ENCODE assay signal across 10 cellular contexts in genomic region chr6:156949376-156949775, GRCh38.
DNase-seq lines count a peak whose midpoint lies in the region; ATAC-seq and TF ChIP-seq lines count a peak whose summit lies in the region.
"Had no signal": no experiment of that assay in that cellular context is flagged by ENCODE, and none has a peak within 500 bp of the region (broad histone marks: within the 10 kb centered on the region; RNA-seq: fewer than 3 reads in every experiment).

No MANE protein-coding gene starts in this region.

- H2BK5ac ChIP-seq in H9 (ENCODE audit: insufficient read length, low read length), result no peak overlapping the region

- no peak overlapping the region for H3K4me3 ChIP-seq in RWPE2 (ENCODE audit: severe bottlenecking)
- H3K4me3 ChIP-seq: upper lobe of left lung had no signal

- H3K14ac ChIP-seq in H9 (ENCODE audit: insufficient read depth, low read length), result no peak overlapping the region

- DNase-seq in H9 (no peak), RWPE2 (ENCODE audit: low spot score) (no peak), fibroblast of peridontal ligament (ENCODE audit: extremely low read depth) (peak; percentile 60), progenitor cell of endocrine pancreas (ENCODE audit: low spot score, unreplicated experiment) (no peak), superior temporal gyrus (ENCODE audit: extremely low spot score) (no peak), HuH-7 (ENCODE audit: low spot score) (no peak)
- DNase-seq in activated CD4-positive, CD25-positive, alpha-beta regulatory T cell treated with anti-CD3 and anti-CD28 coated beads, Interleukin-2, amount 50 U/mL, for 72 hours, result no peak
- DNase-seq: activated CD8-positive, alpha-beta memory T cell treated with anti-CD3 and anti-CD28 coated beads for 24 hours had no signal

- H3K79me1 ChIP-seq in H9 (ENCODE audit: insufficient read depth, low read depth, low read length, poor library complexity, severe bottlenecking), result no peaks in the 10 kb centered on the region

- H3K23me2 ChIP-seq in H9 (ENCODE audit: insufficient read length, low read depth, low read length, poor library complexity, severe bottlenecking), result no peaks in the 10 kb centered on the region

- H3K4me1 ChIP-seq in H9 (ENCODE audit: insufficient read depth, low read length) (peaks cover 22% of the 10 kb centered on the region), RWPE2 (ENCODE audit: insufficient read depth, poor library complexity, severe bottlenecking) (peaks cover 61% of the 10 kb centered on the region)

- no peak overlapping the region for H4K8ac ChIP-seq in H9 (replicated peaks; ENCODE audit: insufficient read length, low read depth, low read length)

- no peak overlapping the region for H3K18ac ChIP-seq in H9 (ENCODE audit: insufficient read length, low read depth, low read length)

- peak overlapping the region; percentile 21 to 64 (median 61); a peak in 3 of 7 replicates for H3K27ac Mint-ChIP-seq in H9
- H3K27ac Mint-ChIP-seq in progenitor cell of endocrine pancreas, result peak overlapping the region; percentile 37

- H3K9me3 ChIP-seq in H9 (ENCODE audit: control insufficient read depth, low read depth, low read length) (no peaks in the 10 kb centered on the region), RWPE2 (ENCODE audit: severe bottlenecking) (no peaks in the 10 kb centered on the region)
- H3K9me3 ChIP-seq: upper lobe of left lung had no signal

- H3K36me3 ChIP-seq in RWPE2 (ENCODE audit: low read depth), result no peaks in the 10 kb centered on the region
- H3K36me3 ChIP-seq: upper lobe of left lung had no signal

- no peak overlapping the region for H3K27ac ChIP-seq in H9 (ENCODE audit: insufficient read length, low read depth, low read length)
- H3K27ac ChIP-seq in RWPE2 (ENCODE audit: poor library complexity, severe bottlenecking), result peak overlapping the region; percentile 76

- no peak overlapping the region for H4K5ac ChIP-seq in H9 (ENCODE audit: insufficient read length, low read depth, low read length)

- no peak overlapping the region for H4K91ac ChIP-seq in H9 (ENCODE audit: insufficient read length, low read depth, low read length)

- ATAC-seq in RWPE2 (ENCODE audit: low read depth) (peak; percentile 65), HG03378 (IDR thresholded peaks at IDR 0.05; ENCODE audit: unreplicated experiment) (no peak)

- H3K23ac ChIP-seq in H9 (ENCODE audit: insufficient read length, low read depth, low read length), result no peak overlapping the region

- H4K20me1 ChIP-seq in H9 (ENCODE audit: control insufficient read depth, insufficient read depth, insufficient read length), result no peaks in the 10 kb centered on the region

- no peaks in the 10 kb centered on the region for H3K27me3 ChIP-seq in H9 (ENCODE audit: insufficient read depth, low read length)
- no peaks in the 10 kb centered on the region for H3K27me3 ChIP-seq in RWPE2 (ENCODE audit: insufficient read depth, poor library complexity, severe bottlenecking)
- H3K27me3 ChIP-seq: upper lobe of left lung had no signal

- H2BK15ac ChIP-seq in H9 (ENCODE audit: low read depth, low read length), result no peak overlapping the region

- H3K79me2 ChIP-seq in H9 (ENCODE audit: insufficient read depth, low read length), result peaks cover 19% of the 10 kb centered on the region; the same call in 1 of the 2 replicates

- no peak overlapping the region for H3K4ac ChIP-seq in H9 (ENCODE audit: low read depth, low read length)

- H3K4me2 ChIP-seq in H9 (ENCODE audit: insufficient read depth, insufficient read length, low read length), result no peak overlapping the region

- no peak overlapping the region for H2AK5ac ChIP-seq in H9 (ENCODE audit: insufficient read length, low read length)

- no peak overlapping the region for H3K4me3 Mint-ChIP-seq in H9
- H3K4me3 Mint-ChIP-seq in progenitor cell of endocrine pancreas (ENCODE audit: low read depth), result no peak overlapping the region

- no CpG with 5 or more reads among the region's 2 CpGs for WGBS in H9 (ENCODE audit: extremely low coverage, insufficient read length, low lambda C conversion rate)

- no peak overlapping the region for H2BK12ac ChIP-seq in H9 (ENCODE audit: insufficient read length, low read depth, low read length)

- H3K27me3 Mint-ChIP-seq in H9 (ENCODE audit: low read depth), result no peaks in the 10 kb centered on the region
- H3K27me3 Mint-ChIP-seq in progenitor cell of endocrine pancreas, result no peaks in the 10 kb centered on the region

- no peak overlapping the region for H3T11ph ChIP-seq in H9 (ENCODE audit: low read length)

- H2AFZ ChIP-seq in H9 (ENCODE audit: low read length), result no peak overlapping the region

- H2BK20ac ChIP-seq in H9 (ENCODE audit: low read depth, low read length, poor library complexity, severe bottlenecking), result no peak overlapping the region

- H3K9ac ChIP-seq in H9 (ENCODE audit: extremely low read depth, insufficient read length, low read length), result no peak overlapping the region

- H3K9me3 Mint-ChIP-seq in H9 (no peaks in the 10 kb centered on the region), progenitor cell of endocrine pancreas (ENCODE audit: low read depth) (no peaks in the 10 kb centered on the region)

- H2BK120ac ChIP-seq in H9 (ENCODE audit: low read depth, low read length, poor library complexity, severe bottlenecking), result no peak overlapping the region

- no peak overlapping the region for H3K56ac ChIP-seq in H9 (ENCODE audit: insufficient read length, low read depth, low read length)

- no peak for TF ChIP-seq CTCF in H9 (conservative IDR thresholded peaks at IDR 0.05)
- no peak for TF ChIP-seq CTCF in RWPE2 (IDR thresholded peaks at IDR 0.05; ENCODE audit: poor library complexity, severe bottlenecking)
- no peak for TF ChIP-seq CTCF in progenitor cell of endocrine pancreas (IDR thresholded peaks at IDR 0.05; ENCODE audit: unreplicated experiment)

- H3K36me3 Mint-ChIP-seq in H9 (ENCODE audit: insufficient read depth in 1 of 3, low read depth in 3 of 3) (no peaks in the 10 kb centered on the region), progenitor cell of endocrine pancreas (ENCODE audit: insufficient read depth) (peaks cover 1% of the 10 kb centered on the region)

- H3K4me1 Mint-ChIP-seq in H9 (peaks cover 58 to 59% of the 10 kb centered on the region in 2 experiments), progenitor cell of endocrine pancreas (ENCODE audit: low read depth) (peaks cover 27% of the 10 kb centered on the region)
